ENCODE assay signal across 1 cellular context in the genomic region with DNA sequence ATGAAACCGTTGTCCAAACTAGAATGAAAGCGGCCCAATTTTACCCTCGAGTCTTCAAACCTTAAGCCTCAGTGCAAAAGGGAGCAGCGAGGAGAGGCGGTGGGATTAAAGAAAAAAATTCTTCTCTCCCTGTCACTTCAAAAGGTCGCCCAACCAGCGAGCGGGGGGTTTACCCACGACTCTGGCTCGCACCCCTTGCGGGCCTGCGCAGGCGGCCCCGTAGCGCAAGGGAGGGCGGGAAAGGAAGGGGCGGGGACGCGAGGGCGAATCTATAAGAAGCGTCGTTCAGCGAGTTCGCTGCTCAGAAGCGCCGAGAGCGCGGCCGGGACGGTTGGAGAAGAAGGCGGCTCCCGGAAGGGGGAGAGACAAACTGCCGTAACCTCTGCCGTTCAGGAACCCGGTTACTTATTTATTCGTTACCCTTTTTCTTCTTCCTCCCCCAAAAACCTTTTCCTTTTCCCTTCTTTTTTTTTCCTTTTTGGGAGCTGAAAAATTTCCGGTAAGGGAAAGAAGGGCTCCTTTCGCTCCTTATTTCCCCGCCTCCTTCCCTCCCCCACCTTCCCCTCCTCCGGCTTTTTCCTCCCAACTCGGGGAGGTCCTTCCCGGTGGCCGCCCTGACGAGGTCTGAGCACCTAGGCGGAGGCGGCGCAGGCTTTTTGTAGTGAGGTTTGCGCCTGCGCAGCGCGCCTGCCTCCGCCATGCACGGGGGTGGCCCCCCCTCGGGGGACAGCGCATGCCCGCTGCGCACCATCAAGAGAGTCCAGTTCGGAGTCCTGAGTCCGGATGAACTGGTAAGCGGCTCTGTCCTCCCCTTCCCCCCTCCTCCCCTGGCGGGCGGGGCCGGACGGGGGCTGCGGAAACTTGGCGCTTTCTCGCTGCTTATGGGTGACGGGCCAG.
TF ChIP-seq lines count a peak whose summit lies in the region.

POLR2A (plus strand) TSS at position 300 of the 897 bp plus-strand sequence.

TF ChIP-seq in H1, 55 proteins besides CTCF, POLR2A, EP300 and RAD21:
- no peak for TF ChIP-seq CBX5 (IDR thresholded peaks at IDR 0.05; ENCODE audit: low read depth, low read length)
- TF ChIP-seq TAF1 (IDR thresholded peaks at IDR 0.05; ENCODE audit: low read depth, low read length) = peak; percentile 100
- TF ChIP-seq NRF1 (IDR thresholded peaks at IDR 0.05; ENCODE audit: low read depth, low read length) = peak; percentile 88
- peak; percentile 95 for TF ChIP-seq GTF2F1 (IDR thresholded peaks at IDR 0.05; ENCODE audit: borderline replicate concordance, low read depth, low read length)
- peak; percentile 47 for TF ChIP-seq KDM4A (IDR thresholded peaks at IDR 0.05; ENCODE audit: low read depth, low read length, severe bottlenecking)
- TF ChIP-seq CTBP2 (IDR thresholded peaks at IDR 0.05; ENCODE audit: borderline replicate concordance, insufficient read depth, insufficient read length, low read length) = no peak
- TF ChIP-seq MAFK (IDR thresholded peaks at IDR 0.05; ENCODE audit: low read depth, low read length) = peak; percentile 6; the same call in 1 of the 2 replicates
- TF ChIP-seq JUN (IDR thresholded peaks at IDR 0.05; ENCODE audit: low read depth, low read length) = peak; percentile 34; the same call in 1 of the 2 replicates
- TF ChIP-seq POU5F1 (IDR thresholded peaks at IDR 0.05; ENCODE audit: low read depth, low read length) = no peak
- peak; percentile 80 for TF ChIP-seq SP1 (IDR thresholded peaks at IDR 0.05; ENCODE audit: low read depth, low read length)
- TF ChIP-seq SIX5 (IDR thresholded peaks at IDR 0.05; ENCODE audit: low read depth, low read length) = no peak
- peak; percentile 78 to 92; a peak in 2 of 4 replicates for TF ChIP-seq SIN3A (conservative IDR thresholded peaks at IDR 0.05 in 1 of 2, IDR thresholded peaks at IDR 0.05 in 1 of 2; ENCODE audit: low read depth in 1 of 2, low read length in 2 of 2)
- no peak for TF ChIP-seq RXRA (IDR thresholded peaks at IDR 0.05; ENCODE audit: insufficient read depth, low read depth, low read length)
- TF ChIP-seq, protein P1, sequence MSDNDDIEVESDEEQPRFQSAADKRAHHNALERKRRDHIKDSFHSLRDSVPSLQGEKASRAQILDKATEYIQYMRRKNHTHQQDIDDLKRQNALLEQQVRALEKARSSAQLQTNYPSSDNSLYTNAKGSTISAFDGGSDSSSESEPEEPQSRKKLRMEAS (IDR thresholded peaks at IDR 0.05) = peak; percentile 77
- TF ChIP-seq, protein P2, sequence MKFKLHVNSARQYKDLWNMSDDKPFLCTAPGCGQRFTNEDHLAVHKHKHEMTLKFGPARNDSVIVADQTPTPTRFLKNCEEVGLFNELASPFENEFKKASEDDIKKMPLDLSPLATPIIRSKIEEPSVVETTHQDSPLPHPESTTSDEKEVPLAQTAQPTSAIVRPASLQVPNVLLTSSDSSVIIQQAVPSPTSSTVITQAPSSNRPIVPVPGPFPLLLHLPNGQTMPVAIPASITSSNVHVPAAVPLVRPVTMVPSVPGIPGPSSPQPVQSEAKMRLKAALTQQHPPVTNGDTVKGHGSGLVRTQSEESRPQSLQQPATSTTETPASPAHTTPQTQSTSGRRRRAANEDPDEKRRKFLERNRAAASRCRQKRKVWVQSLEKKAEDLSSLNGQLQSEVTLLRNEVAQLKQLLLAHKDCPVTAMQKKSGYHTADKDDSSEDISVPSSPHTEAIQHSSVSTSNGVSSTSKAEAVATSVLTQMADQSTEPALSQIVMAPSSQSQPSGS (IDR thresholded peaks at IDR 0.05; ENCODE audit: low read length) = peak; percentile 58; the same call in 1 of the 2 replicates
- peak; percentile 46; the same call in 1 of the 2 replicates for TF ChIP-seq CREB1 (IDR thresholded peaks at IDR 0.05)
- no peak for TF ChIP-seq SP2 (IDR thresholded peaks at IDR 0.05; ENCODE audit: low read length)
- TF ChIP-seq POLR2AphosphoS5 (IDR thresholded peaks at IDR 0.05; ENCODE audit: low read depth, low read length) = peak; percentile 100
- peak; percentile 97 for TF ChIP-seq TBP (IDR thresholded peaks at IDR 0.05; ENCODE audit: low read depth, low read length)
- TF ChIP-seq TCF12 (IDR thresholded peaks at IDR 0.05; ENCODE audit: low read depth, low read length) = no peak; the same call in 1 of the 2 replicates
- peak; percentile 86 for TF ChIP-seq YY1 (IDR thresholded peaks at IDR 0.05; ENCODE audit: low read depth, low read length)
- no peak for TF ChIP-seq GABPA (IDR thresholded peaks at IDR 0.05; ENCODE audit: borderline replicate concordance, insufficient read depth, low read length)
- TF ChIP-seq CEBPB (IDR thresholded peaks at IDR 0.05; ENCODE audit: low read depth, low read length) = no peak
- TF ChIP-seq, protein P3, sequence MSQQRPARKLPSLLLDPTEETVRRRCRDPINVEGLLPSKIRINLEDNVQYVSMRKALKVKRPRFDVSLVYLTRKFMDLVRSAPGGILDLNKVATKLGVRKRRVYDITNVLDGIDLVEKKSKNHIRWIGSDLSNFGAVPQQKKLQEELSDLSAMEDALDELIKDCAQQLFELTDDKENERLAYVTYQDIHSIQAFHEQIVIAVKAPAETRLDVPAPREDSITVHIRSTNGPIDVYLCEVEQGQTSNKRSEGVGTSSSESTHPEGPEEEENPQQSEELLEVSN (IDR thresholded peaks at IDR 0.05) = no peak; the same call in 1 of the 2 replicates
- peak; percentile 78 for TF ChIP-seq HDAC6 (IDR thresholded peaks at IDR 0.05; ENCODE audit: low read depth, low read length)
- peak; percentile 41 for TF ChIP-seq NANOG (IDR thresholded peaks at IDR 0.05; ENCODE audit: insufficient read depth, low read depth, low read length, poor library complexity, severe bottlenecking)
- no peak for TF ChIP-seq ATF3 (IDR thresholded peaks at IDR 0.05; ENCODE audit: insufficient read depth, low read depth, low read length)
- TF ChIP-seq, protein P4, sequence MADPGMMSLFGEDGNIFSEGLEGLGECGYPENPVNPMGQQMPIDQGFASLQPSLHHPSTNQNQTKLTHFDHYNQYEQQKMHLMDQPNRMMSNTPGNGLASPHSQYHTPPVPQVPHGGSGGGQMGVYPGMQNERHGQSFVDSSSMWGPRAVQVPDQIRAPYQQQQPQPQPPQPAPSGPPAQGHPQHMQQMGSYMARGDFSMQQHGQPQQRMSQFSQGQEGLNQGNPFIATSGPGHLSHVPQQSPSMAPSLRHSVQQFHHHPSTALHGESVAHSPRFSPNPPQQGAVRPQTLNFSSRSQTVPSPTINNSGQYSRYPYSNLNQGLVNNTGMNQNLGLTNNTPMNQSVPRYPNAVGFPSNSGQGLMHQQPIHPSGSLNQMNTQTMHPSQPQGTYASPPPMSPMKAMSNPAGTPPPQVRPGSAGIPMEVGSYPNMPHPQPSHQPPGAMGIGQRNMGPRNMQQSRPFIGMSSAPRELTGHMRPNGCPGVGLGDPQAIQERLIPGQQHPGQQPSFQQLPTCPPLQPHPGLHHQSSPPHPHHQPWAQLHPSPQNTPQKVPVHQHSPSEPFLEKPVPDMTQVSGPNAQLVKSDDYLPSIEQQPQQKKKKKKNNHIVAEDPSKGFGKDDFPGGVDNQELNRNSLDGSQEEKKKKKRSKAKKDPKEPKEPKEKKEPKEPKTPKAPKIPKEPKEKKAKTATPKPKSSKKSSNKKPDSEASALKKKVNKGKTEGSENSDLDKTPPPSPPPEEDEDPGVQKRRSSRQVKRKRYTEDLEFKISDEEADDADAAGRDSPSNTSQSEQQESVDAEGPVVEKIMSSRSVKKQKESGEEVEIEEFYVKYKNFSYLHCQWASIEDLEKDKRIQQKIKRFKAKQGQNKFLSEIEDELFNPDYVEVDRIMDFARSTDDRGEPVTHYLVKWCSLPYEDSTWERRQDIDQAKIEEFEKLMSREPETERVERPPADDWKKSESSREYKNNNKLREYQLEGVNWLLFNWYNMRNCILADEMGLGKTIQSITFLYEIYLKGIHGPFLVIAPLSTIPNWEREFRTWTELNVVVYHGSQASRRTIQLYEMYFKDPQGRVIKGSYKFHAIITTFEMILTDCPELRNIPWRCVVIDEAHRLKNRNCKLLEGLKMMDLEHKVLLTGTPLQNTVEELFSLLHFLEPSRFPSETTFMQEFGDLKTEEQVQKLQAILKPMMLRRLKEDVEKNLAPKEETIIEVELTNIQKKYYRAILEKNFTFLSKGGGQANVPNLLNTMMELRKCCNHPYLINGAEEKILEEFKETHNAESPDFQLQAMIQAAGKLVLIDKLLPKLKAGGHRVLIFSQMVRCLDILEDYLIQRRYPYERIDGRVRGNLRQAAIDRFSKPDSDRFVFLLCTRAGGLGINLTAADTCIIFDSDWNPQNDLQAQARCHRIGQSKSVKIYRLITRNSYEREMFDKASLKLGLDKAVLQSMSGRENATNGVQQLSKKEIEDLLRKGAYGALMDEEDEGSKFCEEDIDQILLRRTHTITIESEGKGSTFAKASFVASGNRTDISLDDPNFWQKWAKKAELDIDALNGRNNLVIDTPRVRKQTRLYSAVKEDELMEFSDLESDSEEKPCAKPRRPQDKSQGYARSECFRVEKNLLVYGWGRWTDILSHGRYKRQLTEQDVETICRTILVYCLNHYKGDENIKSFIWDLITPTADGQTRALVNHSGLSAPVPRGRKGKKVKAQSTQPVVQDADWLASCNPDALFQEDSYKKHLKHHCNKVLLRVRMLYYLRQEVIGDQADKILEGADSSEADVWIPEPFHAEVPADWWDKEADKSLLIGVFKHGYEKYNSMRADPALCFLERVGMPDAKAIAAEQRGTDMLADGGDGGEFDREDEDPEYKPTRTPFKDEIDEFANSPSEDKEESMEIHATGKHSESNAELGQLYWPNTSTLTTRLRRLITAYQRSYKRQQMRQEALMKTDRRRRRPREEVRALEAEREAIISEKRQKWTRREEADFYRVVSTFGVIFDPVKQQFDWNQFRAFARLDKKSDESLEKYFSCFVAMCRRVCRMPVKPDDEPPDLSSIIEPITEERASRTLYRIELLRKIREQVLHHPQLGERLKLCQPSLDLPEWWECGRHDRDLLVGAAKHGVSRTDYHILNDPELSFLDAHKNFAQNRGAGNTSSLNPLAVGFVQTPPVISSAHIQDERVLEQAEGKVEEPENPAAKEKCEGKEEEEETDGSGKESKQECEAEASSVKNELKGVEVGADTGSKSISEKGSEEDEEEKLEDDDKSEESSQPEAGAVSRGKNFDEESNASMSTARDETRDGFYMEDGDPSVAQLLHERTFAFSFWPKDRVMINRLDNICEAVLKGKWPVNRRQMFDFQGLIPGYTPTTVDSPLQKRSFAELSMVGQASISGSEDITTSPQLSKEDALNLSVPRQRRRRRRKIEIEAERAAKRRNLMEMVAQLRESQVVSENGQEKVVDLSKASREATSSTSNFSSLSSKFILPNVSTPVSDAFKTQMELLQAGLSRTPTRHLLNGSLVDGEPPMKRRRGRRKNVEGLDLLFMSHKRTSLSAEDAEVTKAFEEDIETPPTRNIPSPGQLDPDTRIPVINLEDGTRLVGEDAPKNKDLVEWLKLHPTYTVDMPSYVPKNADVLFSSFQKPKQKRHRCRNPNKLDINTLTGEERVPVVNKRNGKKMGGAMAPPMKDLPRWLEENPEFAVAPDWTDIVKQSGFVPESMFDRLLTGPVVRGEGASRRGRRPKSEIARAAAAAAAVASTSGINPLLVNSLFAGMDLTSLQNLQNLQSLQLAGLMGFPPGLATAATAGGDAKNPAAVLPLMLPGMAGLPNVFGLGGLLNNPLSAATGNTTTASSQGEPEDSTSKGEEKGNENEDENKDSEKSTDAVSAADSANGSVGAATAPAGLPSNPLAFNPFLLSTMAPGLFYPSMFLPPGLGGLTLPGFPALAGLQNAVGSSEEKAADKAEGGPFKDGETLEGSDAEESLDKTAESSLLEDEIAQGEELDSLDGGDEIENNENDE (IDR thresholded peaks at IDR 0.05; ENCODE audit: insufficient replicate concordance, low read length) = no peak
- TF ChIP-seq SP4 (IDR thresholded peaks at IDR 0.05; ENCODE audit: low read length) = peak; percentile 57; the same call in 1 of the 2 replicates
- no peak for TF ChIP-seq CBX8 (IDR thresholded peaks at IDR 0.05; ENCODE audit: borderline replicate concordance, low read depth, low read length)
- peak; percentile 31 for TF ChIP-seq SAP30 (IDR thresholded peaks at IDR 0.05; ENCODE audit: insufficient read depth, insufficient replicate concordance, low read length)
- TF ChIP-seq CHD2 (IDR thresholded peaks at IDR 0.05; ENCODE audit: low read length) = no peak
- peak; percentile 71 for TF ChIP-seq JUND (IDR thresholded peaks at IDR 0.05; ENCODE audit: low read length)
- peak; percentile 87; the same call in 1 of the 2 replicates for TF ChIP-seq CHD1 (IDR thresholded peaks at IDR 0.05; ENCODE audit: low read depth, low read length)
- TF ChIP-seq TAF7 (optimal IDR thresholded peaks at IDR 0.05; ENCODE audit: borderline replicate concordance, low read depth, low read length) = peak; percentile 98
- TF ChIP-seq BRCA1 (IDR thresholded peaks at IDR 0.05; ENCODE audit: low read depth, low read length) = no peak; the same call in 1 of the 2 replicates
- peak; percentile 90 for TF ChIP-seq PHF8 (conservative IDR thresholded peaks at IDR 0.05; ENCODE audit: low read depth, low read length)
- TF ChIP-seq USF2 (IDR thresholded peaks at IDR 0.05; ENCODE audit: low read length) = 0 out of 2 replicates have a peak, but pooled peaks have one; percentile 19
- TF ChIP-seq RFX5 (IDR thresholded peaks at IDR 0.05; ENCODE audit: borderline replicate concordance, low read depth, low read length) = peak; percentile 39; the same call in 1 of the 2 replicates
- peak; percentile 15 for TF ChIP-seq ASH2L (IDR thresholded peaks at IDR 0.05; ENCODE audit: low read length)
- peak in 1 of 2 experiments; percentile 27 for TF ChIP-seq BCL11A (IDR thresholded peaks at IDR 0.05; ENCODE audit: low read depth in 2 of 2, low read length in 2 of 2)
- no peak for TF ChIP-seq SUZ12 (IDR thresholded peaks at IDR 0.05; ENCODE audit: low read length)
- TF ChIP-seq EGR1 (IDR thresholded peaks at IDR 0.05; ENCODE audit: borderline replicate concordance, low read depth, low read length) = 0 out of 2 replicates have a peak, but pooled peaks have one; percentile 53
